Comparison of ENCODE assay signal across 8 cellular contexts in the genomic region with DNA sequence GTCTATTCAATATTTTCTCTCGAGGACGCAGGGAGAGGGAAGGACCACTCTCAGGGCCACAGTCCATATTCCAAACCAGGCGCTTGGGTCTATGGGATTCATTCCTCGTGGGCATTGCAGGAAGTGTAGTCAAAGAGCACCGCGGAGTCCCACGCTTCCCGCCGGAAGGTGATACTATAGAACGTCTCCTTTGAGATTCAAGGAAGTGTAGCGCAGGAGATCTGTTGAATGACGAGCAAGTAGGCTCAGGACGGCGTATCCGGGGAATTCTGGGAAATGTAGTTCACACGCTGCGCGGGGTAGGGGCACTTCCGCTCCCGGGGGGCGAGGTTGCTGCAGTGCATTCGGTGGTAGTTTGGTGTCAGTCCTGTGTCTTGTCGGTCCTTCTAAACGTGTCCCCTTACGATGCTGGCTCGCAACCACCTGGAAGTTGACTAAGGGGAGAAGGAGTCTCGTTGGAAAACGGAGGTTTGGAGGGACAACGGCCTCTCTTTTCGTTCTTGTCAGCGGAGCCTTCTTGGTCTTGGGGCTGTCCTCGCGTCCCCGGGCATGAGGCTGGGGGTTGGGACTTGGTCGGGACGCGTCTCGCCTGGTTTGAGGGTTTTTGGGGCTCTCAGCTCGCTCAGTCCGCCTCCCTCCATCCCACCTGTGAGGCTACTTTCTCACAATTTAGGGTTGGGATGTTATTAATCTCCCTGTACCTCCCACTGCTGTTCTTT. TPM values are rescaled to one million over a fixed set of nuclear protein-coding genes. Genes with fewer than 3 reads are reported as not detected.
DNase-seq lines count a peak whose midpoint lies in the region; ATAC-seq and TF ChIP-seq lines count a peak whose summit lies in the region.

A gene (plus strand): TSS at position 336 of the 719 bp plus-strand sequence. CDS start 4,231 bp downstream, outside the sequence.

- peaks cover 43% of the 10 kb centered on the region for H3K36me3 Mint-ChIP-seq in type B pancreatic cell

- no peak within 1 kb of the TSS for H2BK12ac ChIP-seq in trophoblast cell (ENCODE audit: low read length)

- peak within 1 kb of the TSS; percentile 56 for H4K12ac ChIP-seq in trophoblast cell (ENCODE audit: low read depth, low read length)

- peaks cover 12% of the 10 kb centered on the region; the same call in 1 of the 2 replicates for H3K27me3 ChIP-seq in H7 (ENCODE audit: control insufficient read depth, insufficient read depth, low read length)
- no peaks in the 10 kb centered on the region for H3K27me3 ChIP-seq in adipocyte (replicated peaks; ENCODE audit: control insufficient read depth, insufficient read depth, low read length)
- H3K27me3 ChIP-seq in heart left ventricle = no peaks in the 10 kb centered on the region
- H3K27me3 ChIP-seq in trophoblast cell (ENCODE audit: insufficient read depth, low read length) = no peaks in the 10 kb centered on the region

- H3K27ac ChIP-seq in heart left ventricle = peak within 1 kb of the TSS in 9 of 12 donors; percentile 19 to 75 (median 59)
- H3K27ac ChIP-seq in trophoblast cell (ENCODE audit: low read depth, low read length) = no peak within 1 kb of the TSS

- peaks cover 26% of the 10 kb centered on the region for H3K9me3 Mint-ChIP-seq in type B pancreatic cell

- WGBS in heart left ventricle, 4 donors = 1% methylated on average over 29 to 40 of the region's 40 CpGs
- WGBS in trophoblast cell (ENCODE audit: extremely low coverage, insufficient coverage, insufficient read length) = no CpG with 5 or more reads among the region's 40 CpGs

- H3K4ac ChIP-seq in trophoblast cell (ENCODE audit: low read depth, low read length) = no peak within 1 kb of the TSS

- H3K36me3 ChIP-seq in H7 (replicated peaks; ENCODE audit: control insufficient read depth, insufficient read depth, low read length) (no peaks in the 10 kb centered on the region), adipocyte (ENCODE audit: control insufficient read depth, insufficient read depth, low read length, severe bottlenecking) (peaks cover 15% of the 10 kb centered on the region), heart left ventricle (peaks cover 0 to 22% (median 7%) of the 10 kb centered on the region in 9 donors), trophoblast cell (ENCODE audit: control insufficient read depth in 1 of 2, insufficient read depth in 2 of 2, low read length in 2 of 2) (peaks cover 0 to 2% of the 10 kb centered on the region in 2 experiments)

- H3K27me3 Mint-ChIP-seq in type B pancreatic cell = no peaks in the 10 kb centered on the region

- H3K14ac ChIP-seq in trophoblast cell (ENCODE audit: low read length) = peak within 1 kb of the TSS; percentile 37

- intact Hi-C loops in heart left ventricle (cut with DNase I) = loop anchor here in 1 of 10 donors (1.0 kb wide), 1 partner anchor 22 kb away; a partner anchor contains a TSS

- peak within 1 kb of the TSS; percentile 97 for H3K27ac Mint-ChIP-seq in type B pancreatic cell

- peaks cover 18% of the 10 kb centered on the region for H3K4me1 Mint-ChIP-seq in type B pancreatic cell (ENCODE audit: unreplicated experiment)

- H2AFZ ChIP-seq in trophoblast cell (ENCODE audit: insufficient read depth, low read length, poor library complexity) = peak within 1 kb of the TSS; percentile 77

- peak in 1 of 2 donors; percentile 20 for TF ChIP-seq POLR2A in heart left ventricle (IDR thresholded peaks at IDR 0.05)

- peak; percentile 98 to 100 (median 100) for ATAC-seq in heart left ventricle

- H3K9me3 ChIP-seq in adipocyte (ENCODE audit: control insufficient read depth, low read length) (peaks cover 20% of the 10 kb centered on the region), heart left ventricle (peaks cover 0 to 36% (median 8%) of the 10 kb centered on the region in 12 donors), trophoblast cell (ENCODE audit: insufficient read depth, low read depth, low read length) (no peaks in the 10 kb centered on the region)

- H3K4me1 ChIP-seq in adipocyte (ENCODE audit: control insufficient read depth, insufficient read depth, low read length) = peaks cover 11% of the 10 kb centered on the region
- peaks cover 0 to 15% (median 8%) of the 10 kb centered on the region in 12 donors for H3K4me1 ChIP-seq in heart left ventricle
- H3K4me1 ChIP-seq in trophoblast cell (ENCODE audit: control insufficient read depth in 1 of 2, insufficient read depth in 2 of 2, low read length in 2 of 2) = peaks cover 4 to 7% of the 10 kb centered on the region in 2 experiments

- no peak within 1 kb of the TSS for H2AK5ac ChIP-seq in trophoblast cell (ENCODE audit: low read length)

- no peak within 1 kb of the TSS for H4K91ac ChIP-seq in trophoblast cell (ENCODE audit: low read depth, low read length)

- H4K8ac ChIP-seq in trophoblast cell (ENCODE audit: low read depth, low read length) = peak within 1 kb of the TSS; percentile 90

- H3K4me2 ChIP-seq in trophoblast cell (ENCODE audit: low read length) = peak within 1 kb of the TSS; percentile 92

- peak within 1 kb of the TSS; percentile 97 for H3K4me3 Mint-ChIP-seq in type B pancreatic cell

- H3K9ac ChIP-seq in adipocyte (ENCODE audit: low read length) (peak within 1 kb of the TSS; percentile 82), trophoblast cell (ENCODE audit: low read length) (peak within 1 kb of the TSS; percentile 8)

- no peak within 1 kb of the TSS for H2BK120ac ChIP-seq in trophoblast cell (ENCODE audit: insufficient read depth, low read length, poor library complexity)

- no peak within 1 kb of the TSS for H2BK5ac ChIP-seq in trophoblast cell (ENCODE audit: low read depth, low read length, poor library complexity)

- peaks cover 3% of the 10 kb centered on the region for H3K79me1 ChIP-seq in trophoblast cell (ENCODE audit: low read length)

- H3K4me3 ChIP-seq in H7 (ENCODE audit: insufficient read depth, low read depth, low read length) = peak within 1 kb of the TSS; percentile 70
- peak within 1 kb of the TSS; percentile 90 for H3K4me3 ChIP-seq in adipocyte (ENCODE audit: low read length)
- peak within 1 kb of the TSS; percentile 38 to 80 (median 64) for H3K4me3 ChIP-seq in heart left ventricle
- peak within 1 kb of the TSS; percentile 80 for H3K4me3 ChIP-seq in trophoblast cell (ENCODE audit: low read depth, low read length)

- DNase-seq in ELF-1 (ENCODE audit: low read depth, low spot score) (peak; percentile 96), H7 (peak; percentile 89), NCI-H1092 (lab: John Stamatoyannopoulos, UW) (peak; percentile 33), SW480 (ENCODE audit: low spot score) (peak; percentile 88), adipocyte (ENCODE audit: low read depth) (peak; percentile 96), heart left ventricle (peak; percentile 87 to 91 (median 89)), trophoblast cell (peak; percentile 84 to 92), type B pancreatic cell (ENCODE audit: extremely low spot score, unreplicated experiment) (peak; percentile 85)

- no peak for TF ChIP-seq CTCF in heart left ventricle (IDR thresholded peaks at IDR 0.05)
- no peak for TF ChIP-seq CTCF in type B pancreatic cell (conservative IDR thresholded peaks at IDR 0.05)

- peak within 1 kb of the TSS; percentile 23 for H3K18ac ChIP-seq in trophoblast cell (ENCODE audit: low read length)

- H3K79me2 ChIP-seq in trophoblast cell (ENCODE audit: control insufficient read depth, insufficient read depth, low read length, poor library complexity) = no peaks in the 10 kb centered on the region

- H3K23ac ChIP-seq in trophoblast cell (ENCODE audit: low read length) = no peak within 1 kb of the TSS

RNA-seq across cellular contexts. Expression of the gene that starts here (rescaled TPM):
- total RNA-seq in H7 (2014; rRNA removed; shearing (Covaris generic)) = 1.3 and 2.0 TPM in 2 replicates
- total RNA-seq in heart left ventricle = 1 to 10 TPM; 1.2 to 2.7 (median 1.8) TPM
- polyA plus RNA-seq in heart left ventricle = 1 to 10 TPM; 1.1 TPM
- 1.2 and 1.4 TPM in 2 replicates for polyA plus RNA-seq in trophoblast cell (2013)
- total RNA-seq in type B pancreatic cell (ENCODE audit: low replicate concordance) = 4.9 and 5.2 TPM in 2 replicates

Comparison
In these comparisons a context has a peak if more than half of its experiments do, and no peak if none do; other contexts are left out.
1. DNase-seq: peak in every context shown above with its lines; median percentile 96 in ELF-1; 96 in adipocyte; 89 in H7; 89 in heart left ventricle; 88 in SW480; 88 in trophoblast cell; 85 in type B pancreatic cell; 33 in NCI-H1092.